8 cellular contexts compared by ENCODE assay signal in genomic region chr17:17041571-17042380, GRCh38. TPM values are rescaled to one million over a fixed set of nuclear protein-coding genes. Genes with fewer than 3 reads are reported as not detected.
A peak's percentile ranks its signal among the peaks of the same experiment; 100 is the strongest.
DNase-seq lines count a peak whose midpoint lies in the region; ATAC-seq and TF ChIP-seq lines count a peak whose summit lies in the region.

No MANE protein-coding gene starts in this region.

- H3K27ac ChIP-seq in endodermal cell (ENCODE audit: low read depth, low read length) (peak overlapping the region; percentile 41), mesodermal cell (ENCODE audit: low read depth, low read length, severe bottlenecking) (peak overlapping the region; percentile 8)

- no peak for TF ChIP-seq CTCF in Caco-2 (IDR thresholded peaks at IDR 0.05; ENCODE audit: insufficient read depth in 1 of 2, low read depth in 1 of 2, low read length in 1 of 2, severe bottlenecking in 1 of 2, unreplicated experiment in 1 of 2)
- TF ChIP-seq CTCF in endodermal cell (conservative IDR thresholded peaks at IDR 0.05): no peak

- no peaks in the 10 kb centered on the region for H3K9me3 Mint-ChIP-seq in Caco-2 (ENCODE audit: unreplicated experiment)
- peaks cover 5% of the 10 kb centered on the region for H3K9me3 Mint-ChIP-seq in endodermal cell

- WGBS in endodermal cell (ENCODE audit: insufficient coverage in 1 of 2, insufficient read length in 1 of 2), 2 experiments: 5 to 10% methylated on average over 16 to 43 of the region's 44 CpGs
- WGBS in mesodermal cell (ENCODE audit: insufficient coverage in 2 of 2), 2 experiments: 3 to 4% methylated on average over 28 to 34 of the region's 44 CpGs

- intact Hi-C loops in Caco-2 (cut with micrococcal nuclease; ENCODE audit: unreplicated experiment): loop anchor here (1.0 to 5.0 kb wide), 6 partner anchors 13 to 165 kb away; partner anchors contain the start of gene PLD6

- peak; percentile 87 for ATAC-seq in GM21423 (IDR thresholded peaks at IDR 0.05; ENCODE audit: unreplicated experiment)

- peaks cover 14% of the 10 kb centered on the region for H3K36me3 Mint-ChIP-seq in Caco-2 (ENCODE audit: insufficient read depth, unreplicated experiment)
- peaks cover 8% of the 10 kb centered on the region for H3K36me3 Mint-ChIP-seq in endodermal cell (ENCODE audit: low read depth)

- DNase-seq in Caco-2: peak; percentile 100
- DNase-seq in HUDEP-2 (lab: John Stamatoyannopoulos, UW; ENCODE audit: unreplicated experiment in 76 of 76): peak in 75 of 76 experiments; percentile 65 to 99 (median 96)
- peak; percentile 95 for DNase-seq in NOMO-1 treated with DMSO at 0.1 percent for 48 hours (lab: John Stamatoyannopoulos, UW; ENCODE audit: unreplicated experiment)
- DNase-seq in activated CD8-positive, alpha-beta memory T cell treated with anti-CD3 and anti-CD28 coated beads, Interleukin-2, amount 50 U/mL, for 1 hour (ENCODE audit: extremely low read depth): peak; percentile 89
- peak; percentile 100 for DNase-seq in endodermal cell
- DNase-seq in stimulated activated CD8-positive, alpha-beta memory T cell treated with anti-CD3 and anti-CD28 coated beads, Interleukin-15, amount 100 ng/mL, for 1 hour (ENCODE audit: low read depth): peak; percentile 90

- TSS peak; percentile 68 for BruUV-seq in Caco-2 (replicated peaks; lab: Mats Ljungman, UMichigan)

- POLR2A ChIA-PET in Caco-2 (lab: Charles Lee): interaction anchor here (0.7 to 3.0 kb wide), 4 partner anchors 12 to 37 kb away, joined by 3 to 23 read pairs (median 13); no protein-coding TSS in a partner anchor

- H3K4me1 Mint-ChIP-seq in Caco-2 (ENCODE audit: low read depth, unreplicated experiment) (peaks cover 33% of the 10 kb centered on the region), endodermal cell (peaks cover 32% of the 10 kb centered on the region)

- H3K9me3 ChIP-seq in Caco-2: no peaks in the 10 kb centered on the region
- peaks cover 9% of the 10 kb centered on the region for H3K9me3 ChIP-seq in endodermal cell (ENCODE audit: control insufficient read depth, low read length)
- H3K9me3 ChIP-seq in mesodermal cell (ENCODE audit: control insufficient read depth, low read length): no peaks in the 10 kb centered on the region

- H3K4me3 ChIP-seq in Caco-2 (ENCODE audit: low read depth, low read length) (peak overlapping the region; percentile 50), endodermal cell (ENCODE audit: low read length) (peak overlapping the region; percentile 82), mesodermal cell (ENCODE audit: extremely low read depth, insufficient read depth, low read length, poor library complexity, severe bottlenecking) (peak overlapping the region; percentile 45)

- H3K27ac Mint-ChIP-seq in Caco-2 (ENCODE audit: unreplicated experiment) (peak overlapping the region; percentile 49), endodermal cell (no peak overlapping the region)

- H3K4me3 Mint-ChIP-seq in Caco-2 (ENCODE audit: unreplicated experiment): peak overlapping the region; percentile 68
- peak overlapping the region; percentile 82 for H3K4me3 Mint-ChIP-seq in endodermal cell

- no peaks in the 10 kb centered on the region for H3K27me3 ChIP-seq in Caco-2 (replicated peaks; ENCODE audit: control insufficient read depth, insufficient read depth, low read length)
- no peaks in the 10 kb centered on the region for H3K27me3 ChIP-seq in endodermal cell (ENCODE audit: control insufficient read depth, insufficient read depth, low read length, poor library complexity, severe bottlenecking)

- CTCF ChIA-PET in Caco-2 (lab: Charles Lee): interaction anchor here (0.6 to 4.8 kb wide), 5 partner anchors 13 to 1042 kb away, joined by 3 to 29 read pairs (median 7); no protein-coding TSS in a partner anchor

- H3K27me3 Mint-ChIP-seq in Caco-2 (ENCODE audit: insufficient read depth, unreplicated experiment) (no peaks in the 10 kb centered on the region), endodermal cell (ENCODE audit: insufficient read depth) (peaks cover 3% of the 10 kb centered on the region)

- H3K36me3 ChIP-seq in Caco-2 (ENCODE audit: control insufficient read depth, insufficient read depth, low read length) (no peaks in the 10 kb centered on the region), endodermal cell (ENCODE audit: control insufficient read depth, insufficient read depth, low read length) (no peaks in the 10 kb centered on the region), mesodermal cell (ENCODE audit: control insufficient read depth, insufficient read depth, low read length) (peaks cover 4% of the 10 kb centered on the region)

- no peak overlapping the region for H3K9ac ChIP-seq in endodermal cell (ENCODE audit: extremely low read depth, low read length, poor library complexity, severe bottlenecking)

- H3K4me1 ChIP-seq in Caco-2: peaks cover 26% of the 10 kb centered on the region
- peaks cover 17% of the 10 kb centered on the region for H3K4me1 ChIP-seq in endodermal cell (ENCODE audit: control insufficient read depth, insufficient read depth, low read length)
- H3K4me1 ChIP-seq in mesodermal cell (ENCODE audit: control insufficient read depth, insufficient read depth, low read length, poor library complexity, severe bottlenecking): peaks cover 26% of the 10 kb centered on the region

RNA-seq across cellular contexts. Expression of gene MPRIP, which starts 0.5 kb away (rescaled TPM):
- total RNA-seq in Caco-2 (2022) (284 and 311 TPM in 2 replicates), endodermal cell (100 to 1,000 TPM; 154 to 155 TPM)
- polyA plus RNA-seq in endodermal cell (2013, experiment 1 of 2): 126 TPM
- polyA plus RNA-seq in endodermal cell (2013, experiment 2 of 2): 112 TPM
- polyA plus RNA-seq in mesodermal cell (2013, experiment 1 of 2): 152 TPM
- 137 TPM for polyA plus RNA-seq in mesodermal cell (2013, experiment 2 of 2)

Comparison
In these comparisons a context has a peak if more than half of its experiments do, and no peak if none do; other contexts are left out.
1. Peak in every context shown above with its lines: DNase-seq, ATAC-seq, H3K4me3 ChIP-seq and H3K27ac ChIP-seq.